In the genomic region with DNA sequence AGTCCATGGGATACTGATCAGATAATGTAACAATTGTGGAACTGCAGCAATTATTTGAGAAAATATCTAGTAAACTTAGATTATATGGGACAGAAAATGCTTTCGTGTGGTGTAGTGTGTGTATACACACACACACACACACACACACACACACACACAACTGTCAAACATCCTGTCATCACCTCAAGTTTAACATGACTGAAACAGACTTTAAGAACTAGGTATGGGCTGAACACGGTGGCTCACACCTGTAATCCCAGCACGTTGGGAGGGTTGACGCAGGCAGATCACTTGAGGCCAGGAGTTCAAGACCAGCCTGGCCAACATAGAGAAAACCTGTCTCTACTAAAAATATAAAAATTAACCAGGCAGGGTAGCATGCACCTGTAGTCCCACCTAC, we compare ENCODE assay signal across 2 cellular contexts.
TF ChIP-seq lines count a peak whose summit lies in the region.

No MANE protein-coding gene starts in this region.

TF ChIP-seq in IMR-90, 13 proteins besides CTCF, POLR2A, EP300 and RAD21:
- TF ChIP-seq CHD1 (IDR thresholded peaks at IDR 0.05; ENCODE audit: low read depth, low read length): no peak
- no peak for TF ChIP-seq FOS (IDR thresholded peaks at IDR 0.05; ENCODE audit: low read depth, low read length)

TF ChIP-seq in SK-N-SH treated with all-trans-retinoic acid at 6 μM for 48 hours, 23 proteins besides CTCF, POLR2A, EP300 and RAD21:
- no peak for TF ChIP-seq ZFP30 (CRISPR knock-in tag; IDR thresholded peaks at IDR 0.05)
- no peak for TF ChIP-seq ISL1 (CRISPR knock-in tag; IDR thresholded peaks at IDR 0.05)
